In genomic region chrX:35919536-35920309, GRCh38 we compare ENCODE assay signal across 12 cellular contexts. TPM values are rescaled to one million over a fixed set of nuclear protein-coding genes. Genes with fewer than 3 reads are reported as not detected.
DNase-seq lines count a peak whose midpoint lies in the region; ATAC-seq and TF ChIP-seq lines count a peak whose summit lies in the region.
"Had no signal": no experiment of that assay in that cellular context is flagged by ENCODE, and none has a peak within 500 bp of the region (broad histone marks: within the 10 kb centered on the region; RNA-seq: fewer than 3 reads in every experiment).

Gene CFAP47 (plus strand): TSS chrX:35919734. CDS start chrX:35919800, 66 bp downstream.

- DNase-seq in HAP-1 (ENCODE audit: low spot score in 2 of 2) (peak in 1 of 2 experiments; percentile 45), PC-9 (peak in 1 of 2 experiments; percentile 15), hippocampal formation (lab: John Stamatoyannopoulos, UW) (peak; percentile 0 to 2), psoas muscle (no peak), amniotic stem cell (lab: John Stamatoyannopoulos, UW) (no peak), NCI-H446 (lab: John Stamatoyannopoulos, UW) (no peak), natural killer cell (no peak)
- no peak for DNase-seq in stimulated activated effector memory CD8-positive, alpha-beta T cell treated with anti-CD3 and anti-CD28 coated beads, Interleukin-12 subunit alpha, Interleukin-12 subunit beta, amount 100 ng/mL, for 72 hours (ENCODE audit: low spot score in 2 of 2)
- DNase-seq: activated CD4-positive, alpha-beta memory T cell treated with anti-CD3 and anti-CD28 coated beads for 36 hours; IMR-90; stimulated activated naive CD8-positive, alpha-beta T cell treated with anti-CD3 and anti-CD28 coated beads, Interleukin-15, amount 100 ng/mL, for 72 hours had no signal

- no peak within 1 kb of the TSS for H3K27ac Mint-ChIP-seq in stimulated activated effector memory CD8-positive, alpha-beta T cell treated with anti-CD3 and anti-CD28 coated beads, Interleukin-12 subunit alpha, Interleukin-12 subunit beta, amount 100 ng/mL, for 72 hours
- no peak within 1 kb of the TSS for H3K27ac Mint-ChIP-seq in natural killer cell
- H3K27ac Mint-ChIP-seq: activated CD4-positive, alpha-beta memory T cell treated with anti-CD3 and anti-CD28 coated beads for 36 hours; stimulated activated naive CD8-positive, alpha-beta T cell treated with anti-CD3 and anti-CD28 coated beads, Interleukin-15, amount 100 ng/mL, for 72 hours had no signal

- H3K9me3 ChIP-seq in HAP-1 (no peaks in the 10 kb centered on the region), PC-9 (ENCODE audit: insufficient read depth, low read depth) (no peaks in the 10 kb centered on the region), psoas muscle (no peaks in the 10 kb centered on the region)

- H3K4me2 ChIP-seq in PC-9: peak within 1 kb of the TSS; percentile 64

- H3K79me2 ChIP-seq in PC-9 (ENCODE audit: low read depth): no peaks in the 10 kb centered on the region

- no peaks in the 10 kb centered on the region for H3K27me3 Mint-ChIP-seq in natural killer cell (ENCODE audit: low read depth in 2 of 2)
- H3K27me3 Mint-ChIP-seq: activated CD4-positive, alpha-beta memory T cell treated with anti-CD3 and anti-CD28 coated beads for 36 hours; stimulated activated naive CD8-positive, alpha-beta T cell treated with anti-CD3 and anti-CD28 coated beads, Interleukin-15, amount 100 ng/mL, for 72 hours had no signal

- no peaks in the 10 kb centered on the region for H4K20me1 ChIP-seq in PC-9 (ENCODE audit: insufficient read depth)

- intact Hi-C loops in PC-9 (cut with micrococcal nuclease; ENCODE audit: unreplicated experiment): no loop called here
- intact Hi-C loops in psoas muscle (cut with DNase I): no loop called here
- intact Hi-C loops in natural killer cell (cut with micrococcal nuclease): no loop called here

- peaks cover 3% of the 10 kb centered on the region for H3K9me3 Mint-ChIP-seq in stimulated activated effector memory CD8-positive, alpha-beta T cell treated with anti-CD3 and anti-CD28 coated beads, Interleukin-12 subunit alpha, Interleukin-12 subunit beta, amount 100 ng/mL, for 72 hours
- H3K9me3 Mint-ChIP-seq in natural killer cell: peaks cover 5 to 6% of the 10 kb centered on the region in 2 donors
- H3K9me3 Mint-ChIP-seq: activated CD4-positive, alpha-beta memory T cell treated with anti-CD3 and anti-CD28 coated beads for 36 hours had no signal

- TF ChIP-seq CTCF in PC-9 (conservative IDR thresholded peaks at IDR 0.05): no peak
- no peak for TF ChIP-seq CTCF in psoas muscle (IDR thresholded peaks at IDR 0.05)
- TF ChIP-seq CTCF in natural killer cell (IDR thresholded peaks at IDR 0.05): no peak

- no peak within 1 kb of the TSS for H3K4me3 Mint-ChIP-seq in stimulated activated effector memory CD8-positive, alpha-beta T cell treated with anti-CD3 and anti-CD28 coated beads, Interleukin-12 subunit alpha, Interleukin-12 subunit beta, amount 100 ng/mL, for 72 hours
- H3K4me3 Mint-ChIP-seq in natural killer cell: no peak within 1 kb of the TSS
- H3K4me3 Mint-ChIP-seq: activated CD4-positive, alpha-beta memory T cell treated with anti-CD3 and anti-CD28 coated beads for 36 hours; stimulated activated naive CD8-positive, alpha-beta T cell treated with anti-CD3 and anti-CD28 coated beads, Interleukin-15, amount 100 ng/mL, for 72 hours had no signal

- no peaks in the 10 kb centered on the region for H3K27me3 ChIP-seq in HAP-1 (ENCODE audit: low read depth)
- H3K27me3 ChIP-seq in PC-9 (ENCODE audit: insufficient read depth, low read depth): no peaks in the 10 kb centered on the region
- peaks cover 0 to 6% (median 0%) of the 10 kb centered on the region in 3 donors for H3K27me3 ChIP-seq in psoas muscle (ENCODE audit: insufficient read depth in 3 of 3, low read length in 2 of 3)

- peak within 1 kb of the TSS; percentile 71; the same call in 1 of the 2 replicates for H2AFZ ChIP-seq in PC-9

- H3K36me3 Mint-ChIP-seq in stimulated activated effector memory CD8-positive, alpha-beta T cell treated with anti-CD3 and anti-CD28 coated beads, Interleukin-12 subunit alpha, Interleukin-12 subunit beta, amount 100 ng/mL, for 72 hours: no peaks in the 10 kb centered on the region
- H3K36me3 Mint-ChIP-seq in natural killer cell: no peaks in the 10 kb centered on the region
- H3K36me3 Mint-ChIP-seq: activated CD4-positive, alpha-beta memory T cell treated with anti-CD3 and anti-CD28 coated beads for 36 hours had no signal

- peak within 1 kb of the TSS; percentile 8; the same call in 1 of the 2 replicates for H3K4me3 ChIP-seq in HAP-1
- H3K4me3 ChIP-seq in PC-9: peak within 1 kb of the TSS; percentile 33; the same call in 1 of the 2 replicates
- peak within 1 kb of the TSS; percentile 25 for H3K4me3 ChIP-seq in psoas muscle

- no peaks in the 10 kb centered on the region for H3F3A ChIP-seq in PC-9 (ENCODE audit: insufficient read depth, low read depth)

- CTCF ChIA-PET in PC-9 (lab: Charles Lee): no interaction called here

- H3K27ac ChIP-seq in PC-9 (no peak within 1 kb of the TSS), psoas muscle (no peak within 1 kb of the TSS)

- in situ Hi-C loops in HAP-1 (cut with MboI; ENCODE audit: low sequenced_read_pairs): no loop called here

- ATAC-seq in psoas muscle (no peak), natural killer cell (no peak)
- no peak for ATAC-seq in stimulated activated effector memory CD8-positive, alpha-beta T cell treated with anti-CD3 and anti-CD28 coated beads, Interleukin-12 subunit alpha, Interleukin-12 subunit beta, amount 100 ng/mL, for 72 hours
- ATAC-seq: stimulated activated naive CD8-positive, alpha-beta T cell treated with anti-CD3 and anti-CD28 coated beads, Interleukin-15, amount 100 ng/mL, for 72 hours had no signal

- 0 to 20% (median 1%) methylated on average over 31 to 38 of the region's 38 CpGs for WGBS in psoas muscle, 3 donors

- H3K36me3 ChIP-seq in HAP-1 (replicated peaks): no peaks in the 10 kb centered on the region
- H3K36me3 ChIP-seq in PC-9 (ENCODE audit: low read depth): no peaks in the 10 kb centered on the region
- no peaks in the 10 kb centered on the region for H3K36me3 ChIP-seq in psoas muscle (ENCODE audit: insufficient read depth in 1 of 2, low read depth in 1 of 2)

- no peaks in the 10 kb centered on the region for H3K4me1 Mint-ChIP-seq in stimulated activated effector memory CD8-positive, alpha-beta T cell treated with anti-CD3 and anti-CD28 coated beads, Interleukin-12 subunit alpha, Interleukin-12 subunit beta, amount 100 ng/mL, for 72 hours
- no peaks in the 10 kb centered on the region for H3K4me1 Mint-ChIP-seq in natural killer cell
- H3K4me1 Mint-ChIP-seq: stimulated activated naive CD8-positive, alpha-beta T cell treated with anti-CD3 and anti-CD28 coated beads, Interleukin-15, amount 100 ng/mL, for 72 hours had no signal

- BruUV-seq in PC-9 (replicated peaks; lab: Mats Ljungman, UMichigan): no TSS peak

- POLR2A ChIA-PET in PC-9 (lab: Charles Lee; ENCODE audit: unreplicated experiment): no interaction called here

- H3K9me2 ChIP-seq in PC-9 (ENCODE audit: insufficient read depth): no peaks in the 10 kb centered on the region

- H3K4me1 ChIP-seq in HAP-1 (no peaks in the 10 kb centered on the region), PC-9 (replicated peaks; ENCODE audit: insufficient read depth) (no peaks in the 10 kb centered on the region), psoas muscle (no peaks in the 10 kb centered on the region)

RNA-seq across cellular contexts. Expression of gene CFAP47, which starts in this region (rescaled TPM):
- total RNA-seq in PC-9 (2021) (not detected in 2 replicates), psoas muscle (under 1 TPM in 1 of 4 donors, not detected in 3; 0.20 TPM), natural killer cell (not detected)
- not detected for polyA plus RNA-seq in psoas muscle
- total RNA-seq: activated CD4-positive, alpha-beta memory T cell treated with anti-CD3 and anti-CD28 coated beads for 36 hours; glomerular endothelial cell; IMR-90 had no signal
- polyA plus RNA-seq: IMR-90 had no signal

Comparison
In these comparisons a context has a peak if more than half of its experiments do, and no peak if none do; other contexts are left out.
1. DNase-seq: peak in hippocampal formation (2 of 2); none in psoas muscle (0 of 2), amniotic stem cell (single experiment), stimulated activated effector memory CD8-positive, alpha-beta T cell treated with anti-CD3 and anti-CD28 coated beads, Interleukin-12 subunit alpha, Interleukin-12 subunit beta, amount 100 ng/mL, for 72 hours (0 of 2), NCI-H446 (0 of 2) and natural killer cell (single experiment).
2. Peak in every context shown above with its lines, with median percentiles within 50 percentile points of each other: H3K4me3 ChIP-seq.